13 cellular contexts compared by ENCODE assay signal in genomic region chr16:50626868-50627267, GRCh38. TPM values are rescaled to one million over a fixed set of nuclear protein-coding genes. Genes with fewer than 3 reads are reported as not detected.
A peak's percentile ranks its signal among the peaks of the same experiment; 100 is the strongest.
DNase-seq lines count a peak whose midpoint lies in the region; TF ChIP-seq lines count a peak whose summit lies in the region.
"Had no signal": no experiment of that assay in that cellular context is flagged by ENCODE, and none has a peak within 500 bp of the region (broad histone marks: within the 10 kb centered on the region; RNA-seq: fewer than 3 reads in every experiment).

No MANE protein-coding gene starts in this region.

- H3K27me3 ChIP-seq in Loucy (ENCODE audit: insufficient read depth, low read length, poor library complexity, severe bottlenecking) (no peaks in the 10 kb centered on the region), neural progenitor cell (no peaks in the 10 kb centered on the region), Caco-2 (replicated peaks; ENCODE audit: control insufficient read depth, insufficient read depth, low read length) (no peaks in the 10 kb centered on the region)
- H3K27me3 ChIP-seq: heart left ventricle had no signal

- DNase-seq in NOMO-1 treated with DMSO at 0.1 percent for 48 hours (lab: John Stamatoyannopoulos, UW; ENCODE audit: unreplicated experiment) = peak; percentile 68
- DNase-seq in NOMO-1 treated with dmso at 0.1 percent for 144 hours (lab: John Stamatoyannopoulos, UW; ENCODE audit: unreplicated experiment) = no peak
- no peak for DNase-seq in activated naive CD8-positive, alpha-beta T cell treated with anti-CD3 and anti-CD28 coated beads for 36 hours
- no peak for DNase-seq in neural progenitor cell (ENCODE audit: low spot score)
- DNase-seq in Caco-2 = no peak
- DNase-seq in NCI-H526 treated with DMSO at 0.1 percent for 48 hours (lab: John Stamatoyannopoulos, UW) = no peak
- no peak for DNase-seq in SIG-M5 treated with dmso at 0.1 percent for 504 hours (lab: John Stamatoyannopoulos, UW; ENCODE audit: unreplicated experiment)
- DNase-seq: midbrain, NCI-H187 treated with DMSO at 0.1 percent for 48 hours, NCI-H510A had no signal

- H3K4me2 ChIP-seq in Loucy (ENCODE audit: low read depth, low read length, poor library complexity, severe bottlenecking) = no peak overlapping the region
- H3K4me2 ChIP-seq in neural progenitor cell = no peak overlapping the region

- H3K9me3 ChIP-seq in Loucy (ENCODE audit: insufficient read depth, low read depth, low read length) (no peaks in the 10 kb centered on the region), neural progenitor cell (ENCODE audit: low read depth) (no peaks in the 10 kb centered on the region), Caco-2 (no peaks in the 10 kb centered on the region)
- H3K9me3 ChIP-seq: heart left ventricle had no signal

- POLR2A ChIA-PET in Caco-2 (lab: Charles Lee) = no interaction called here

- no TSS peak for BruUV-seq in Caco-2 (replicated peaks; lab: Mats Ljungman, UMichigan)

- intact Hi-C loops in Caco-2 (cut with micrococcal nuclease; ENCODE audit: unreplicated experiment) = no loop called here

- H2AFZ ChIP-seq in Loucy (ENCODE audit: low read length) (peak overlapping the region; percentile 71), neural progenitor cell (replicated peaks) (no peak overlapping the region)

- H3K36me3 Mint-ChIP-seq in activated naive CD8-positive, alpha-beta T cell treated with anti-CD3 and anti-CD28 coated beads for 36 hours = no peaks in the 10 kb centered on the region
- peaks cover 31% of the 10 kb centered on the region for H3K36me3 Mint-ChIP-seq in neural progenitor cell
- H3K36me3 Mint-ChIP-seq in Caco-2 (ENCODE audit: insufficient read depth, unreplicated experiment) = peaks cover 35% of the 10 kb centered on the region

- no peak overlapping the region for H3K27ac ChIP-seq in neural progenitor cell
- H3K27ac ChIP-seq: 22Rv1 had no signal

- no peaks in the 10 kb centered on the region for H3K27me3 Mint-ChIP-seq in activated naive CD8-positive, alpha-beta T cell treated with anti-CD3 and anti-CD28 coated beads for 36 hours
- H3K27me3 Mint-ChIP-seq in neural progenitor cell (ENCODE audit: insufficient read depth, low read depth) (peaks cover 14% of the 10 kb centered on the region), Caco-2 (ENCODE audit: insufficient read depth, unreplicated experiment) (no peaks in the 10 kb centered on the region)

- no peaks in the 10 kb centered on the region for H3K9me2 ChIP-seq in Loucy (replicated peaks; ENCODE audit: low read depth, low read length)

- no peaks in the 10 kb centered on the region for H3K36me3 ChIP-seq in Loucy (ENCODE audit: insufficient read depth, low read length)
- no peaks in the 10 kb centered on the region for H3K36me3 ChIP-seq in neural progenitor cell
- H3K36me3 ChIP-seq in Caco-2 (ENCODE audit: control insufficient read depth, insufficient read depth, low read length) = 0 out of 2 replicates have a peak, but pooled peaks cover 2% of the 10 kb centered on the region
- H3K36me3 ChIP-seq: heart left ventricle had no signal

- no peaks in the 10 kb centered on the region for H4K20me1 ChIP-seq in Loucy (ENCODE audit: insufficient read depth, low read length, poor library complexity, severe bottlenecking)
- H4K20me1 ChIP-seq in neural progenitor cell (ENCODE audit: low read depth) = no peaks in the 10 kb centered on the region

- H3K9ac ChIP-seq in Loucy (ENCODE audit: low read depth, low read length, poor library complexity, severe bottlenecking) = peak overlapping the region; percentile 22
- no peak overlapping the region for H3K9ac ChIP-seq in neural progenitor cell

- H3F3A ChIP-seq in Loucy (ENCODE audit: low read depth) (no peaks in the 10 kb centered on the region), neural progenitor cell (ENCODE audit: low read depth) (no peaks in the 10 kb centered on the region)

- H3K27ac Mint-ChIP-seq in activated naive CD8-positive, alpha-beta T cell treated with anti-CD3 and anti-CD28 coated beads for 36 hours = peak overlapping the region; percentile 7
- H3K27ac Mint-ChIP-seq in neural progenitor cell (peak overlapping the region; percentile 89), Caco-2 (ENCODE audit: unreplicated experiment) (no peak overlapping the region)

- CTCF ChIA-PET in Caco-2 (lab: Charles Lee) = interaction anchor here (0.7 to 1.2 kb wide), 3 partner anchors 39 to 250 kb away, joined by 3 read pairs; no protein-coding TSS in a partner anchor

- no peak overlapping the region for H3K4me3 ChIP-seq in Loucy (ENCODE audit: low read length, poor library complexity, severe bottlenecking)
- H3K4me3 ChIP-seq in neural progenitor cell = no peak overlapping the region
- no peak overlapping the region for H3K4me3 ChIP-seq in Caco-2 (ENCODE audit: low read depth, low read length)
- H3K4me3 ChIP-seq: heart left ventricle had no signal

- TF ChIP-seq CTCF in Loucy (conservative IDR thresholded peaks at IDR 0.05; ENCODE audit: low read length) (no peak), neural progenitor cell (IDR thresholded peaks at IDR 0.05) (no peak), Caco-2 (IDR thresholded peaks at IDR 0.05; ENCODE audit: insufficient read depth in 1 of 2, low read depth in 1 of 2, low read length in 1 of 2, severe bottlenecking in 1 of 2, unreplicated experiment in 1 of 2) (no peak)

- H3K4me3 Mint-ChIP-seq in activated naive CD8-positive, alpha-beta T cell treated with anti-CD3 and anti-CD28 coated beads for 36 hours = no peak overlapping the region
- H3K4me3 Mint-ChIP-seq in neural progenitor cell (no peak overlapping the region), Caco-2 (ENCODE audit: unreplicated experiment) (no peak overlapping the region)

- H3K79me2 ChIP-seq in Loucy (ENCODE audit: insufficient read depth, low read length) = no peaks in the 10 kb centered on the region
- no peaks in the 10 kb centered on the region for H3K79me2 ChIP-seq in neural progenitor cell (ENCODE audit: low read depth)

- H3K9me3 Mint-ChIP-seq in activated naive CD8-positive, alpha-beta T cell treated with anti-CD3 and anti-CD28 coated beads for 36 hours = no peaks in the 10 kb centered on the region
- H3K9me3 Mint-ChIP-seq in neural progenitor cell (no peaks in the 10 kb centered on the region), Caco-2 (ENCODE audit: unreplicated experiment) (no peaks in the 10 kb centered on the region)

- H3K4me1 Mint-ChIP-seq in activated naive CD8-positive, alpha-beta T cell treated with anti-CD3 and anti-CD28 coated beads for 36 hours = peaks cover 28% of the 10 kb centered on the region
- H3K4me1 Mint-ChIP-seq in neural progenitor cell (peaks cover 4% of the 10 kb centered on the region), Caco-2 (ENCODE audit: low read depth, unreplicated experiment) (no peaks in the 10 kb centered on the region)

- peaks cover 12% of the 10 kb centered on the region for H3K4me1 ChIP-seq in Loucy (ENCODE audit: insufficient read depth, low read length, poor library complexity, severe bottlenecking)
- no peaks in the 10 kb centered on the region for H3K4me1 ChIP-seq in neural progenitor cell
- H3K4me1 ChIP-seq in Caco-2 = no peaks in the 10 kb centered on the region

RNA-seq across cellular contexts. Expression of gene SNX20, which starts 54.2 kb away (rescaled TPM):
- 10 to 100 TPM; 25.8 to 26.0 TPM for total RNA-seq in activated naive CD8-positive, alpha-beta T cell treated with anti-CD3 and anti-CD28 coated beads for 36 hours
- total RNA-seq in neural progenitor cell (ENCODE audit: low replicate concordance) = not detected in 2 replicates
- not detected in 2 replicates for total RNA-seq in Caco-2 (2022)

Comparison
In these comparisons a context has a peak if more than half of its experiments do, and no peak if none do; other contexts are left out.
1. RNA of gene SNX20, which starts 54.2 kb away (total RNA-seq): 25.8 to 26.0 TPM in activated naive CD8-positive, alpha-beta T cell treated with anti-CD3 and anti-CD28 coated beads for 36 hours; not detected in neural progenitor cell and not detected in Caco-2; every median in the first group is over 10 times any median in the second.